Comparison of ENCODE assay signal across 27 cellular contexts in the genomic region with DNA sequence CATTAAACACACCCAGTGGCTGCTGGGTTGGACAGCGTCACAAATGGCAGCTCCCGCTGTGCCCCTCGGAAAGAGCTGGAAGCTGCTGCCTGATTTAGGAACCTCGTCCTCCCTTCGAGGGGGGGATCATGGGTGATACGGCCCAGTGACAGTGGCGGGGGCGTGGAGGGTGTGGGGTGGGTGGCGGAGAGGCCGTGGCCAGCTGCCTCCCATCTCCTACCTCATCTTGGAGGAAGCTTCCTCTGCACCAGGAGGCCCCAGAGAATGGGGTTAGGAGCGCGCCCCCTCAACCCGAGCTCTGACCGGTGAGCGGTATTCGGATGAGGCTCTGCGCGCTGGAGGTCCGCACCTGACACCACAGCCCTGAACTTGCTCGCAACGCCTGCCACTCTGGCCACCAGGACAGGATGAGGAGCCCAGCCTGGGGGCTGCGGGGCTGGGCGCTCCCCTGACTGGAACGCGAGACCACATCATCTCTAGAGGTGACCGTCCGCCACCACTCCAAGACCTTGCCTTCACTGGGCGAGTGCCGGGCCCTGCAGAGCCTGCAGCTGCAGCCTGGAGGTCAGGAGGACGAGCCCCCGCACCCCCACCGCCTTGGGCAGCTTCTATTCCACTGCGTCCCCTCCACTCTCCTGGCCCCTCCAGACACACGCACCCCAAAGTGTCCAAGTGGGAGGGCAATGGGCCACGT.
"Had no signal": no experiment of that assay in that cellular context is flagged by ENCODE, and none has a peak within 500 bp of the region (broad histone marks: within the 10 kb centered on the region; RNA-seq: fewer than 3 reads in every experiment).

No MANE protein-coding gene starts in this region.

- H3K4me1 ChIP-seq: colonic mucosa, esophagus squamous epithelium, gastrocnemius medialis, left lung, lower lobe of right lung had no signal

- H3K27ac ChIP-seq: colonic mucosa, epithelial cell of prostate, esophagus squamous epithelium, gastrocnemius medialis, heart right ventricle, left lung, lower lobe of right lung had no signal

- H3K4me3 ChIP-seq: colonic mucosa, esophagus squamous epithelium, gastrocnemius medialis, heart right ventricle, left lung, lower lobe of right lung, mucosa of descending colon had no signal

- ATAC-seq: effector memory CD8-positive, alpha-beta T cell; esophagus mucosa; gastrocnemius medialis; heart right ventricle; left cardiac atrium; left lung; left ventricle myocardium superior; lower lobe of right lung; mucosa of descending colon had no signal

- H3K4me3 Mint-ChIP-seq: dendritic cell treated with granulocyte-macrophage colony-stimulating factor and Interleukin-4, amounts not matched to agents 40 ng/mL and 50 ng/mL, for 4 days; effector memory CD8-positive, alpha-beta T cell; endodermal cell; mesothelial cell of epicardium had no signal

- H3K27ac Mint-ChIP-seq: dendritic cell treated with granulocyte-macrophage colony-stimulating factor and Interleukin-4, amounts not matched to agents 40 ng/mL and 50 ng/mL, for 4 days; effector memory CD8-positive, alpha-beta T cell; endodermal cell; mesothelial cell of epicardium had no signal

- H3K9me3 ChIP-seq: colonic mucosa, esophagus squamous epithelium, gastrocnemius medialis, heart right ventricle, left lung, lower lobe of right lung, mucosa of descending colon had no signal

- DNase-seq: colonic mucosa; cortex of kidney; effector CD8-positive, alpha-beta T cell; effector memory CD8-positive, alpha-beta T cell; endodermal cell; erythroblast; esophagus squamous epithelium; foreskin fibroblast; foreskin melanocyte; gastrocnemius medialis; glutamatergic neuron; head of caudate nucleus; heart right ventricle; hippocampal formation; left cardiac atrium; left ventricle myocardium superior; lower lobe of right lung; mesenchymal stem cell; mucosa of descending colon had no signal

- H3K9me3 Mint-ChIP-seq: dendritic cell treated with granulocyte-macrophage colony-stimulating factor and Interleukin-4, amounts not matched to agents 40 ng/mL and 50 ng/mL, for 4 days; effector memory CD8-positive, alpha-beta T cell; endodermal cell; mesothelial cell of epicardium had no signal

- H3K36me3 Mint-ChIP-seq: mesothelial cell of epicardium had no signal

- H3K4me1 Mint-ChIP-seq: endodermal cell had no signal

- H3K27me3 ChIP-seq: colonic mucosa had no signal

- FAIRE-seq: endometrium, islet of Langerhans, keratinocyte had no signal

- H3K36me3 ChIP-seq: colonic mucosa, esophagus squamous epithelium, gastrocnemius medialis, heart right ventricle, left lung, lower lobe of right lung had no signal
